ENCODE assay signal across 16 cellular contexts in the genomic region with DNA sequence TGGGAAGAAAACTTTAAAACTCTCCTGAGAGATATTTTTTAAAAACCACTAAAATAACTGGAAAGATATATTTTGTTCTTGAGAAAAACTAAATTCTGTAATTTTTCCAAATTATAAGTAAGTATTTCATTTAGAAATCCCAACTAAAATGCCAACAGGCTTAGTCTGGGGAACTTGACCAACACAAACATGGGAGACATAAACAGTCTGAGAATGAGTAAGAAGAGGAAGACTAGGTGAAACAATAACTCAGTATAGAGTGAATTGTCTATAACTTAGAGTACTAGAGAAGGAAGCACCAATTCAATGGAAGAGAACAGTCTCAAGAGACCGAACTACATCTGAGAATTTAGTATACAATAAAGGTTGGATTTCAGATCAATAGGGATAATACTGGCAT. TPM values are rescaled to one million over a fixed set of nuclear protein-coding genes. Genes with fewer than 3 reads are reported as not detected.
DNase-seq lines count a peak whose midpoint lies in the region; ATAC-seq, FAIRE-seq and TF ChIP-seq lines count a peak whose summit lies in the region.
"Had no signal": no experiment of that assay in that cellular context is flagged by ENCODE, and none has a peak within 500 bp of the region (broad histone marks: within the 10 kb centered on the region; RNA-seq: fewer than 3 reads in every experiment).

No MANE protein-coding gene starts in this region.

- peak overlapping the region; percentile 57 for H3K4me2 ChIP-seq in A549
- H3K4me2 ChIP-seq in mammary epithelial cell (ENCODE audit: insufficient read depth, low read depth, low read length), result no peak overlapping the region

- ATAC-seq in A549 (peak in 1 of 2 experiments; percentile 56; a peak in 2 of 6 replicates), HG02623 (IDR thresholded peaks at IDR 0.05; ENCODE audit: unreplicated experiment) (no peak)
- ATAC-seq: activated CD4-positive, CD25-positive, alpha-beta regulatory T cell treated with anti-CD3 and anti-CD28 coated beads, Interleukin-2, amount 50 U/mL, for 24 hours; T-helper 17 cell had no signal

- peaks cover 6% of the 10 kb centered on the region for H3K36me3 ChIP-seq in mammary epithelial cell (ENCODE audit: insufficient read depth, low read length)

- POLR2A ChIA-PET in A549 (lab: Yijun Ruan, JAX), result interaction anchor here (0.6 to 1.2 kb wide), 2 partner anchors 17 to 304 kb away, joined by 3 read pairs; partner anchors contain the start of gene CKLF

- H4K20me1 ChIP-seq in mammary epithelial cell (ENCODE audit: insufficient read depth, low read length), result no peaks in the 10 kb centered on the region

- peak overlapping the region in 4 of 6 donors; percentile 10 to 74 (median 18) for H3K27ac Mint-ChIP-seq in immature natural killer cell
- H3K27ac Mint-ChIP-seq: activated naive CD4-positive, alpha-beta T cell treated with anti-CD3 and anti-CD28 coated beads for 36 hours had no signal

- CTCF ChIA-PET in A549 (lab: Yijun Ruan, JAX), result interaction anchor here (1.0 to 1.4 kb wide), 6 partner anchors 36 to 162 kb away, joined by 3 to 5 read pairs (median 3); partner anchors contain the start of gene CMTM3
- CTCF ChIA-PET in mammary epithelial cell (lab: Charles Lee; ENCODE audit: low non-redundant PET), result no interaction called here

- TF ChIP-seq RAD21 in A549 (conservative IDR thresholded peaks at IDR 0.05 in 1 of 2, IDR thresholded peaks at IDR 0.05 in 1 of 2), result no peak

- H3K9me3 ChIP-seq in A549 (no peaks in the 10 kb centered on the region), mammary epithelial cell (replicated peaks; ENCODE audit: insufficient read depth, low read length) (no peaks in the 10 kb centered on the region)
- H3K9me3 ChIP-seq: left lung had no signal

- dilution Hi-C loops in mammary epithelial cell (cut with HindIII; ENCODE audit: low sequenced_read_pairs), result no loop called here

- H2AFZ ChIP-seq in mammary epithelial cell (ENCODE audit: low read depth, low read length), result no peak overlapping the region
- H2AFZ ChIP-seq: hepatocyte had no signal

- H3K79me2 ChIP-seq in mammary epithelial cell (ENCODE audit: insufficient read depth, low read length), result no peaks in the 10 kb centered on the region
- H3K79me2 ChIP-seq: hepatocyte had no signal

- no peaks in the 10 kb centered on the region for H3K9me3 Mint-ChIP-seq in immature natural killer cell
- H3K9me3 Mint-ChIP-seq: activated naive CD4-positive, alpha-beta T cell treated with anti-CD3 and anti-CD28 coated beads for 36 hours had no signal

- no peaks in the 10 kb centered on the region for H3K27me3 Mint-ChIP-seq in immature natural killer cell (ENCODE audit: low read depth in 3 of 3)
- H3K27me3 Mint-ChIP-seq: T-helper 17 cell had no signal

- H3K27ac ChIP-seq in A549 (peak overlapping the region; percentile 47 to 49; a peak in 4 of 6 replicates), mammary epithelial cell (ENCODE audit: insufficient read depth, low read depth, low read length) (no peak overlapping the region)
- H3K27ac ChIP-seq: hepatocyte, left lung had no signal

- TF ChIP-seq POLR2A in A549 (IDR thresholded peaks at IDR 0.05; ENCODE audit: low read length) (no peak), H54 (IDR thresholded peaks at IDR 0.05; ENCODE audit: low read depth, low read length) (no peak)

- intact Hi-C loops in mammary epithelial cell (cut with micrococcal nuclease), result no loop called here

- no peak for TF ChIP-seq EP300 in A549 (IDR thresholded peaks at IDR 0.05)

- H3K4me3 Mint-ChIP-seq in immature natural killer cell, result no peak overlapping the region
- H3K4me3 Mint-ChIP-seq: activated naive CD4-positive, alpha-beta T cell treated with anti-CD3 and anti-CD28 coated beads for 36 hours; naive B cell; T-helper 17 cell had no signal

- peaks cover 22 to 30% (median 22%) of the 10 kb centered on the region in 3 donors for H3K36me3 Mint-ChIP-seq in immature natural killer cell

- H3K4me1 Mint-ChIP-seq in immature natural killer cell, result peaks cover 28 to 74% of the 10 kb centered on the region in 2 donors

- DNase-seq in A549 (ENCODE audit: low read depth in 1 of 2, low spot score in 1 of 2) (no peak), H54 (ENCODE audit: insufficient read length, low spot score) (no peak), mammary epithelial cell (peak; percentile 26), immature natural killer cell (no peak), NCI-H128 (lab: John Stamatoyannopoulos, UW; ENCODE audit: unreplicated experiment) (no peak), GM19240 (ENCODE audit: insufficient read length, low spot score) (no peak), HuH-7 (ENCODE audit: low spot score) (no peak)
- DNase-seq: activated naive CD4-positive, alpha-beta T cell treated with anti-CD3 and anti-CD28 coated beads for 36 hours; left lung; naive B cell; T-helper 17 cell had no signal

- 76% methylated on average over 1 of the region's 1 CpG for WGBS in A549 (ENCODE audit: missing lambda C conversion rate)
- WGBS in mammary epithelial cell (ENCODE audit: low coverage, missing lambda C conversion rate), result 93% methylated on average over 1 of the region's 1 CpG

- H3K27me3 ChIP-seq in mammary epithelial cell (ENCODE audit: insufficient read depth, low read length), result no peaks in the 10 kb centered on the region
- H3K27me3 ChIP-seq: hepatocyte, left lung had no signal

- H3K4me3 ChIP-seq in A549 (no peak overlapping the region), mammary epithelial cell (replicated peaks in 1 of 3; ENCODE audit: insufficient read depth in 1 of 3, low read depth in 2 of 3, low read length in 3 of 3) (no peak overlapping the region)
- H3K4me3 ChIP-seq: hepatocyte, left lung had no signal

- in situ Hi-C loops in mammary epithelial cell (cut with MboI; ENCODE audit: low sequenced_read_pairs in 2 of 2), result no loop called here

- TF ChIP-seq CTCF in A549 (IDR thresholded peaks at IDR 0.05), result no peak
- TF ChIP-seq CTCF in mammary epithelial cell (conservative IDR thresholded peaks at IDR 0.05 in 1 of 2, IDR thresholded peaks at IDR 0.05 in 1 of 2; ENCODE audit: extremely low read depth in 1 of 2, insufficient read depth in 1 of 2, low read depth in 1 of 2, low read length in 2 of 2), result no peak

- H3K4me1 ChIP-seq in A549, result peaks cover 26% of the 10 kb centered on the region
- H3K4me1 ChIP-seq in mammary epithelial cell (ENCODE audit: insufficient read depth, low read length), result peaks cover 17% of the 10 kb centered on the region

- FAIRE-seq in A549 (lab: Jason Lieb, UNC), result peak; percentile 23
- peak; percentile 11 for FAIRE-seq in H54 (lab: Jason Lieb, UNC)
- FAIRE-seq: endometrium had no signal

- no peak overlapping the region for H3K9ac ChIP-seq in mammary epithelial cell (ENCODE audit: insufficient read depth, low read length)

- TSS peak; percentile 10 for BruUV-seq in mammary epithelial cell (replicated peaks; lab: Mats Ljungman, UMichigan)

TF ChIP-seq in A549, 52 proteins besides CTCF, POLR2A, EP300 and RAD21 (continues in another document):
- TF ChIP-seq KDM1A (IDR thresholded peaks at IDR 0.05; ENCODE audit: low read depth), result no peak
- no peak for TF ChIP-seq POLR2AphosphoS2 (conservative IDR thresholded peaks at IDR 0.05; ENCODE audit: low read length)

RNA-seq across cellular contexts. Expression of gene CMTM1, which starts 2.9 kb away (rescaled TPM):
- polyA plus RNA-seq in A549 (2011; rRNA removed) (1.1 and 1.3 TPM in 2 replicates), A549 (2017; fragmentation: RNase III; extraction: RNeasy Plus Mini Kit Qiagen cat#74134 plus additional on column Dnase treatment) (1.5 to 2.1 TPM (median 1.9 TPM) in 3 replicates), mammary epithelial cell (1.5 TPM), immature natural killer cell (1 to 10 TPM; 1.1 to 3.1 (median 2.2) TPM)
- polyA plus RNA-seq in A549 (2012; cell fraction: cytosol; rRNA removed), result 1.9 and 2.7 TPM in 2 replicates
- polyA plus RNA-seq in A549 (2012; cell fraction: nucleus; rRNA removed), result 1.4 and 1.6 TPM in 2 replicates
- 1.3 and 2.6 TPM in 2 replicates for polyA minus RNA-seq in A549 (2011; rRNA and poly(A)+ RNA removed)
- 1 to 10 TPM; 2.7 to 2.8 TPM for total RNA-seq in mammary epithelial cell
- polyA minus RNA-seq in mammary epithelial cell, result not detected

RNA-seq across cellular contexts. Expression of gene CMTM2, which starts 10.1 kb away (rescaled TPM):
- polyA plus RNA-seq in A549 (2011; rRNA removed), result 0.09 TPM in 1 of 2 replicates, not detected in the other
- polyA plus RNA-seq in A549 (2012; cell fraction: cytosol; rRNA removed), result 0.04 TPM in 1 of 2 replicates, not detected in the other
- polyA plus RNA-seq in A549 (2012; cell fraction: nucleus; rRNA removed), result 0.16 and 0.33 TPM in 2 replicates
- polyA plus RNA-seq in A549 (2017; fragmentation: RNase III; extraction: RNeasy Plus Mini Kit Qiagen cat#74134 plus additional on column Dnase treatment), result 0.09 to 0.15 TPM in 2 of 3 replicates, not detected in the other
- not detected in 2 replicates for polyA minus RNA-seq in A549 (2011; rRNA and poly(A)+ RNA removed)
- not detected for total RNA-seq in mammary epithelial cell
- polyA plus RNA-seq in mammary epithelial cell, result 0.08 TPM
- not detected for polyA minus RNA-seq in mammary epithelial cell
- polyA plus RNA-seq in immature natural killer cell, result under 1 TPM in 1 of 3 donors, not detected in 2; 0.85 TPM
- total RNA-seq: activated naive CD4-positive, alpha-beta T cell treated with anti-CD3 and anti-CD28 coated beads for 36 hours; H4; hepatocyte had no signal

RNA-seq across cellular contexts. Expression of gene CKLF, which starts 16.8 kb away (rescaled TPM):
- polyA plus RNA-seq in A549 (2011; rRNA removed), result 85.1 and 96.5 TPM in 2 replicates
- 134 and 167 TPM in 2 replicates for polyA plus RNA-seq in A549 (2012; cell fraction: cytosol; rRNA removed)
- 43.2 and 60.1 TPM in 2 replicates for polyA plus RNA-seq in A549 (2012; cell fraction: nucleus; rRNA removed)
- 72.8 to 104 TPM (median 87.0 TPM) in 3 replicates for polyA plus RNA-seq in A549 (2017; fragmentation: RNase III; extraction: RNeasy Plus Mini Kit Qiagen cat#74134 plus additional on column Dnase treatment)
- polyA minus RNA-seq in A549 (2011; rRNA and poly(A)+ RNA removed), result 20.9 and 23.0 TPM in 2 replicates
- 10 to 100 TPM; 26.8 to 46.6 TPM for total RNA-seq in mammary epithelial cell
- 108 TPM for polyA plus RNA-seq in mammary epithelial cell
- 17.3 TPM for polyA minus RNA-seq in mammary epithelial cell
- 100 to 1,000 TPM; 226 to 318 (median 229) TPM for polyA plus RNA-seq in immature natural killer cell

RNA-seq across cellular contexts. Expression of gene TK2, which starts 19.2 kb away (rescaled TPM):
- polyA plus RNA-seq in A549 (2011; rRNA removed) (29.5 and 36.3 TPM in 2 replicates), A549 (2017; fragmentation: RNase III; extraction: RNeasy Plus Mini Kit Qiagen cat#74134 plus additional on column Dnase treatment) (13.5 to 16.2 TPM (median 13.9 TPM) in 3 replicates), mammary epithelial cell (15.7 TPM), immature natural killer cell (10 to 100 TPM in 1 of 3 donors, 1 to 10 TPM in 2; 8.2 to 19.9 (median 9.8) TPM)
- polyA plus RNA-seq in A549 (2012; cell fraction: cytosol; rRNA removed), result 9.1 and 11.1 TPM in 2 replicates
- polyA plus RNA-seq in A549 (2012; cell fraction: nucleus; rRNA removed), result 11.3 and 15.0 TPM in 2 replicates
- 31.4 and 40.6 TPM in 2 replicates for polyA minus RNA-seq in A549 (2011; rRNA and poly(A)+ RNA removed)
- 10 to 100 TPM; 34.4 to 41.2 TPM for total RNA-seq in mammary epithelial cell
- polyA minus RNA-seq in mammary epithelial cell, result 26.2 TPM

RNA-seq across cellular contexts. Expression of gene CMTM3, which starts 35.4 kb away (rescaled TPM):
- 33.9 and 36.1 TPM in 2 replicates for polyA plus RNA-seq in A549 (2011; rRNA removed)
- 56.7 and 77.4 TPM in 2 replicates for polyA plus RNA-seq in A549 (2012; cell fraction: cytosol; rRNA removed)
- 64.2 and 71.5 TPM in 2 replicates for polyA plus RNA-seq in A549 (2012; cell fraction: nucleus; rRNA removed)
- 36.0 to 45.9 TPM (median 37.2 TPM) in 3 replicates for polyA plus RNA-seq in A549 (2017; fragmentation: RNase III; extraction: RNeasy Plus Mini Kit Qiagen cat#74134 plus additional on column Dnase treatment)
- 44.8 and 46.3 TPM in 2 replicates for polyA minus RNA-seq in A549 (2011; rRNA and poly(A)+ RNA removed)
- 10 to 100 TPM; 18.8 to 40.7 TPM for total RNA-seq in mammary epithelial cell
- polyA plus RNA-seq in mammary epithelial cell, result 23.8 TPM
- 20.4 TPM for polyA minus RNA-seq in mammary epithelial cell
- polyA plus RNA-seq in immature natural killer cell, result 100 to 1,000 TPM in 2 of 3 donors, 10 to 100 TPM in 1; 83.5 to 145 (median 127) TPM
